In the genomic region with DNA sequence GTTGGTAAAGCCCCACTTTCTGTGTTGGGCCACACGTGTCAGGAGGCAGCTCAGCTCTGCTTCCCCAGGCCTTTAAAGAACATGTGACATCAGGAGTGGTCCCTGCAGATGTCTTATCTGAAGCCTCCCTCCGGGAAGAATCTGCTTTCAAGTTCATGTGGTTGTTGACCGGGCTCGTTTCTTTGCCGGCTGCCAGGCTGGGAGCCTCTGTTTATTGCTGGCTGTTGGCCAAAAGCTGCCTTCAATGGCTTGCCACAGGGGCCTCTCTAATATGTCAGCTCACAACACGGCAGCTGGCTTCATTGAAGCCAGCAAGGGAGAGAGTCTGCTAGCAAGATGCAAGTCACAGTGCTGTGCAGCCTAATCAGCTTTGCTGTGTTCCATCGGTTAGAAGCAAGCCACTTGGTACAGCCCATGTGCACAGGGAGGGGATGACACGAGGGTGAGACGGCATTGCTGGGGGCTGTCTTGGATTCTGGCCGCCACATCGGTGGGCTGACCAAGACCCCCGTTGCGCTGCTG, we compare ENCODE assay signal across 9 cellular contexts. TPM values are rescaled to one million over a fixed set of nuclear protein-coding genes. Genes with fewer than 3 reads are reported as not detected.
A peak's percentile ranks its signal among the peaks of the same experiment; 100 is the strongest.
DNase-seq lines count a peak whose midpoint lies in the region; ATAC-seq, FAIRE-seq and TF ChIP-seq lines count a peak whose summit lies in the region.
"Had no signal": no experiment of that assay in that cellular context is flagged by ENCODE, and none has a peak within 500 bp of the region (broad histone marks: within the 10 kb centered on the region; RNA-seq: fewer than 3 reads in every experiment).

No MANE protein-coding gene starts in this region.

- H2AFZ ChIP-seq in neural progenitor cell (replicated peaks), result no peak overlapping the region

- DNase-seq in EH (ENCODE audit: low read depth), result peak; percentile 47
- peak; percentile 41 for DNase-seq in NCI-H2196 treated with DMSO at 0.1 percent for 48 hours (lab: John Stamatoyannopoulos, UW; ENCODE audit: unreplicated experiment)
- DNase-seq in colonic mucosa, result peak; percentile 17
- no peak for DNase-seq in neural progenitor cell (ENCODE audit: low spot score)
- no peak for DNase-seq in MV-4-11 (lab: John Stamatoyannopoulos, UW)
- DNase-seq in D721Med (ENCODE audit: insufficient read length, low spot score), result no peak
- no peak for DNase-seq in GF-D8 (lab: John Stamatoyannopoulos, UW)

- H3K27ac ChIP-seq in colonic mucosa (no peak overlapping the region), neural progenitor cell (no peak overlapping the region)

- peaks cover 7% of the 10 kb centered on the region for H3K4me1 Mint-ChIP-seq in neural progenitor cell

- H3K27me3 Mint-ChIP-seq in neural progenitor cell (ENCODE audit: insufficient read depth, low read depth), result peaks cover 2% of the 10 kb centered on the region

- ATAC-seq in GM18858 (IDR thresholded peaks at IDR 0.05; ENCODE audit: unreplicated experiment), result no peak

- H3K9me3 ChIP-seq in colonic mucosa (no peaks in the 10 kb centered on the region), neural progenitor cell (ENCODE audit: low read depth) (no peaks in the 10 kb centered on the region)

- intact Hi-C loops in colonic mucosa (cut with DNase I), result no loop called here

- H3K4me1 ChIP-seq in colonic mucosa (no peaks in the 10 kb centered on the region), neural progenitor cell (no peaks in the 10 kb centered on the region)

- H3K27me3 ChIP-seq in colonic mucosa (no peaks in the 10 kb centered on the region), neural progenitor cell (no peaks in the 10 kb centered on the region)

- H3K79me2 ChIP-seq in neural progenitor cell (ENCODE audit: low read depth), result no peaks in the 10 kb centered on the region

- H3K4me3 ChIP-seq in colonic mucosa (no peak overlapping the region), neural progenitor cell (no peak overlapping the region)

- peak overlapping the region; percentile 60 for H3K27ac Mint-ChIP-seq in neural progenitor cell
- H3K27ac Mint-ChIP-seq: dendritic cell treated with granulocyte-macrophage colony-stimulating factor and Interleukin-4, amounts not matched to agents 40 ng/mL and 50 ng/mL, for 4 days had no signal

- FAIRE-seq in D721Med (lab: Jason Lieb, UNC), result no peak

- no peaks in the 10 kb centered on the region for H4K20me1 ChIP-seq in neural progenitor cell (ENCODE audit: low read depth)

- no peaks in the 10 kb centered on the region for H3K36me3 ChIP-seq in colonic mucosa
- no peaks in the 10 kb centered on the region for H3K36me3 ChIP-seq in neural progenitor cell

- no peak overlapping the region for H3K4me2 ChIP-seq in neural progenitor cell

- TF ChIP-seq CTCF in colonic mucosa (IDR thresholded peaks at IDR 0.05) (no peak), neural progenitor cell (IDR thresholded peaks at IDR 0.05) (no peak), D721Med (IDR thresholded peaks at IDR 0.05; ENCODE audit: insufficient read depth, missing control alignments) (no peak)

- H3K4me3 Mint-ChIP-seq in neural progenitor cell, result no peak overlapping the region
- H3K4me3 Mint-ChIP-seq: dendritic cell treated with granulocyte-macrophage colony-stimulating factor and Interleukin-4, amounts not matched to agents 40 ng/mL and 50 ng/mL, for 4 days had no signal

- H3K9me3 Mint-ChIP-seq in neural progenitor cell, result no peaks in the 10 kb centered on the region
- H3K9me3 Mint-ChIP-seq: dendritic cell treated with granulocyte-macrophage colony-stimulating factor and Interleukin-4, amounts not matched to agents 40 ng/mL and 50 ng/mL, for 4 days had no signal

- H3K9ac ChIP-seq in colonic mucosa (ENCODE audit: low read depth in 2 of 2, low read length in 2 of 2), result no peak overlapping the region
- H3K9ac ChIP-seq in neural progenitor cell, result no peak overlapping the region

- H3K36me3 Mint-ChIP-seq in neural progenitor cell, result no peaks in the 10 kb centered on the region

- H3F3A ChIP-seq in neural progenitor cell (ENCODE audit: low read depth), result no peaks in the 10 kb centered on the region

RNA-seq across cellular contexts. Expression of a gene that starts 14.6 kb away (rescaled TPM):
- total RNA-seq in colonic mucosa, result 10 to 100 TPM in 1 of 2 donors, 1 to 10 TPM in 1; 3.0 to 17.9 TPM
- total RNA-seq in neural progenitor cell (ENCODE audit: low replicate concordance), result 0.56 and 3.5 TPM in 2 replicates

RNA-seq across cellular contexts. Expression of a gene that starts 17.7 kb away (rescaled TPM):
- not detected for total RNA-seq in colonic mucosa
- not detected in 2 replicates for total RNA-seq in neural progenitor cell (ENCODE audit: low replicate concordance)

RNA-seq across cellular contexts. Expression of a gene that starts 50.3 kb away (rescaled TPM):
- 10 to 100 TPM; 14.5 to 21.1 TPM for total RNA-seq in colonic mucosa
- total RNA-seq in neural progenitor cell (ENCODE audit: low replicate concordance), result 7.2 and 10.9 TPM in 2 replicates

Comparison
In these comparisons a context has a peak if more than half of its experiments do, and no peak if none do; other contexts are left out.
1. DNase-seq: peak in EH (single experiment), NCI-H2196 treated with DMSO at 0.1 percent for 48 hours (single experiment) and colonic mucosa (single experiment); none in neural progenitor cell (single experiment), MV-4-11 (single experiment), D721Med (single experiment) and GF-D8 (single experiment).